Comparison of ENCODE assay signal across 26 cellular contexts in the genomic region with DNA sequence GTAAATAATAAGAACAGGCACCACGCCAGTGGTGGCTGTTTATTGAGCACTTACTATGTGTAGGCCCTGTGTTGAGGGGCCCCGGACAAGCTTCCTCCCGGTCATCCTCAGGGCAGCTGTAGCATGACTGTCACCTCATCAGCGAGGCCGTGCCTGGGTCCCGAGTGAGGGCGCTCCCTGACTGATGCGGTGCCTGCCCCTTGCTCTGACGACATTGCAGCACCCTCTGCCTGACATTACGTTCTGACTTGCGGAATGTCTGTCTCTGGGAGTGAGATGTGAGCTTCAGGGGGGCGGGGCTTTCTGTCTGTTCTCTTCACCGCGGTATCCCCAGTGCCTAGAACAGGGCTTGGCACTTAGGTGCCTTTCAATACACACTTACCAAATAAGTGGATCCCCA.
"Had no signal": no experiment of that assay in that cellular context is flagged by ENCODE, and none has a peak within 500 bp of the region (broad histone marks: within the 10 kb centered on the region; RNA-seq: fewer than 3 reads in every experiment).

No MANE protein-coding gene starts in this region.

- H3K4me3 ChIP-seq: left lung, lower lobe of right lung, neural progenitor cell, ovary, prostate gland, sigmoid colon, spleen, stomach, testis, thyroid gland, transverse colon, upper lobe of left lung had no signal

- H2AFZ ChIP-seq: neural progenitor cell had no signal

- H3K4me3 Mint-ChIP-seq: naive thymus-derived CD8-positive, alpha-beta T cell; nephron; neural progenitor cell; stimulated activated effector memory CD8-positive, alpha-beta T cell treated with anti-CD3 and anti-CD28 coated beads, Interleukin-12 subunit alpha, Interleukin-12 subunit beta, amount 100 ng/mL, for 72 hours had no signal

- DNase-seq: hippocampal formation; kidney; left colon; left lung; lower lobe of right lung; mammary epithelial cell; mesenchymal stem cell; naive thymus-derived CD8-positive, alpha-beta T cell; ovary; retina; right cardiac atrium; sigmoid colon; small intestine; spleen; stimulated activated CD4-positive, alpha-beta T cell treated with anti-CD3 and anti-CD28 coated beads, Interleukin-4, amount 100 ng/mL, for 24 hours; stimulated activated naive CD4-positive, alpha-beta T cell; stomach; testis; thyroid gland; transverse colon; upper lobe of left lung had no signal

- H3K36me3 Mint-ChIP-seq: neural progenitor cell; stimulated activated effector memory CD8-positive, alpha-beta T cell treated with anti-CD3 and anti-CD28 coated beads, Interleukin-12 subunit alpha, Interleukin-12 subunit beta, amount 100 ng/mL, for 72 hours had no signal

- FAIRE-seq: kidney, small intestine, urothelium cell line had no signal

- H3K4me2 ChIP-seq: neural progenitor cell had no signal

- H3K27me3 ChIP-seq: neural progenitor cell, ovary, sigmoid colon, spleen, testis, thyroid gland, transverse colon, upper lobe of left lung had no signal

- H3K9me3 ChIP-seq: left lung, lower lobe of right lung, ovary, prostate gland, sigmoid colon, spleen, stomach, testis, thyroid gland, transverse colon, upper lobe of left lung had no signal

- H3K9me3 Mint-ChIP-seq: naive thymus-derived CD8-positive, alpha-beta T cell; nephron; neural progenitor cell; stimulated activated effector memory CD8-positive, alpha-beta T cell treated with anti-CD3 and anti-CD28 coated beads, Interleukin-12 subunit alpha, Interleukin-12 subunit beta, amount 100 ng/mL, for 72 hours had no signal

- H3K9ac ChIP-seq: neural progenitor cell had no signal

- H3K4me1 Mint-ChIP-seq: naive thymus-derived CD8-positive, alpha-beta T cell; nephron; stimulated activated effector memory CD8-positive, alpha-beta T cell treated with anti-CD3 and anti-CD28 coated beads, Interleukin-12 subunit alpha, Interleukin-12 subunit beta, amount 100 ng/mL, for 72 hours had no signal

- H3K36me3 ChIP-seq: left lung, lower lobe of right lung, neural progenitor cell, ovary, prostate gland, sigmoid colon, spleen, stomach, thyroid gland, transverse colon, upper lobe of left lung had no signal

- H3K27ac Mint-ChIP-seq: naive thymus-derived CD8-positive, alpha-beta T cell; nephron; neural progenitor cell; stimulated activated effector memory CD8-positive, alpha-beta T cell treated with anti-CD3 and anti-CD28 coated beads, Interleukin-12 subunit alpha, Interleukin-12 subunit beta, amount 100 ng/mL, for 72 hours had no signal

- H3K27ac ChIP-seq: left lung, lower lobe of right lung, neural progenitor cell, ovary, prostate gland, sigmoid colon, spleen, stomach, testis, thyroid gland, transverse colon, upper lobe of left lung had no signal

- H3K4me1 ChIP-seq: left lung, lower lobe of right lung, prostate gland, sigmoid colon, spleen, stomach, testis, thyroid gland, transverse colon, upper lobe of left lung had no signal

- H3K27me3 Mint-ChIP-seq: naive thymus-derived CD8-positive, alpha-beta T cell had no signal

- ATAC-seq: left colon; left lung; lower lobe of right lung; naive thymus-derived CD8-positive, alpha-beta T cell; right cardiac atrium; stimulated activated effector memory CD8-positive, alpha-beta T cell treated with anti-CD3 and anti-CD28 coated beads, Interleukin-12 subunit alpha, Interleukin-12 subunit beta, amount 100 ng/mL, for 72 hours had no signal
